11 cellular contexts compared by ENCODE assay signal in genomic region chr10:19263262-19263661, GRCh38.
"Had no signal": no experiment of that assay in that cellular context is flagged by ENCODE, and none has a peak within 500 bp of the region (broad histone marks: within the 10 kb centered on the region; RNA-seq: fewer than 3 reads in every experiment).

No MANE protein-coding gene starts in this region.

- DNase-seq: GM23248, GOT3, H7, H9, HCEC 1CT, HFFc6 had no signal

- FAIRE-seq: H1, H54 had no signal

- H3K4me3 ChIP-seq: GM23248, GM23338, HAP-1 had no signal

- H3K4me2 ChIP-seq: GM23338 had no signal

- H3K36me3 ChIP-seq: HAP-1 had no signal

- ATAC-seq: GM23338, HCT116 had no signal

- H3K4me1 ChIP-seq: HAP-1 had no signal

- H2AFZ ChIP-seq: GM23248, GM23338 had no signal

- H3K27ac ChIP-seq: GM23248 had no signal

- H3K9ac ChIP-seq: GM23248 had no signal

- H3K9me3 ChIP-seq: HAP-1 had no signal
